Comparison of ENCODE assay signal across 19 cellular contexts in genomic region chr3:33541918-33542317, GRCh38.
"Had no signal": no experiment of that assay in that cellular context is flagged by ENCODE, and none has a peak within 500 bp of the region (broad histone marks: within the 10 kb centered on the region; RNA-seq: fewer than 3 reads in every experiment).

No MANE protein-coding gene starts in this region.

- H3K27ac ChIP-seq: adrenal gland, left ventricle myocardium inferior, psoas muscle, right lobe of liver, suprapubic skin had no signal

- ATAC-seq: activated CD8-positive, alpha-beta T cell treated with anti-CD3 and anti-CD28 coated beads for 36 hours; activated T-cell treated with anti-CD3 and anti-CD28 coated beads, Interleukin-2, amount 50 U/mL, for 4 hours; psoas muscle; right lobe of liver; stimulated activated naive CD8-positive, alpha-beta T cell treated with anti-CD3 and anti-CD28 coated beads, Interleukin-15, Interleukin-2, amounts not matched to agents 100 U/mL and 50 U/mL, for 24 hours; WTC11 had no signal

- H3K4me2 ChIP-seq: smooth muscle cell had no signal

- H3K27me3 ChIP-seq: adrenal gland, right lobe of liver, suprapubic skin had no signal

- H3K4me1 Mint-ChIP-seq: nephron progenitor cell, WTC11 had no signal

- DNase-seq: activated CD4-positive, alpha-beta T cell treated with anti-CD3 and anti-CD28 coated beads for 48 hours; activated CD8-positive, alpha-beta T cell treated with anti-CD3 and anti-CD28 coated beads for 36 hours; activated effector memory CD4-positive, alpha-beta T cell treated with Interleukin-2 at 50 U/mL for 16 hours; activated naive CD4-positive, alpha-beta T cell treated with anti-CD3 and anti-CD28 coated beads, Interleukin-2, amount 50 U/mL, for 16 hours; activated T-cell treated with anti-CD3 and anti-CD28 coated beads, Interleukin-2, amount 50 U/mL, for 4 hours; adrenal gland; hippocampal formation; left ventricle myocardium inferior; mesendoderm; nephron progenitor cell; psoas muscle; right lobe of liver; stimulated activated CD4-positive, alpha-beta T cell treated with anti-CD3 and anti-CD28 coated beads, Interleukin-4, amount 100 ng/mL, for 4 hours; stimulated activated CD8-positive, alpha-beta memory T cell treated with anti-CD3 and anti-CD28 coated beads, Interleukin-4, amount 100 ng/mL, for 48 hours; stimulated activated naive CD8-positive, alpha-beta T cell treated with anti-CD3 and anti-CD28 coated beads, Interleukin-15, Interleukin-2, amounts not matched to agents 100 U/mL and 50 U/mL, for 24 hours; trophoblast cell had no signal

- H3K9me3 ChIP-seq: adrenal gland, left ventricle myocardium inferior, psoas muscle, right lobe of liver, suprapubic skin had no signal

- H3K4me3 Mint-ChIP-seq: activated CD8-positive, alpha-beta T cell treated with anti-CD3 and anti-CD28 coated beads for 36 hours; activated T-cell treated with anti-CD3 and anti-CD28 coated beads, Interleukin-2, amount 50 U/mL, for 4 hours; nephron progenitor cell; WTC11 had no signal

- H3K27ac Mint-ChIP-seq: activated CD8-positive, alpha-beta T cell treated with anti-CD3 and anti-CD28 coated beads for 36 hours; nephron progenitor cell; WTC11 had no signal

- H3K9me3 Mint-ChIP-seq: activated CD8-positive, alpha-beta T cell treated with anti-CD3 and anti-CD28 coated beads for 36 hours; activated T-cell treated with anti-CD3 and anti-CD28 coated beads, Interleukin-2, amount 50 U/mL, for 4 hours had no signal

- H3K27me3 Mint-ChIP-seq: activated CD8-positive, alpha-beta T cell treated with anti-CD3 and anti-CD28 coated beads for 36 hours had no signal

- H3K4me3 ChIP-seq: adrenal gland, left ventricle myocardium inferior, psoas muscle, right lobe of liver, smooth muscle cell, suprapubic skin had no signal

- H3K4me1 ChIP-seq: adrenal gland, psoas muscle, right lobe of liver, suprapubic skin had no signal
